In the genomic region with DNA sequence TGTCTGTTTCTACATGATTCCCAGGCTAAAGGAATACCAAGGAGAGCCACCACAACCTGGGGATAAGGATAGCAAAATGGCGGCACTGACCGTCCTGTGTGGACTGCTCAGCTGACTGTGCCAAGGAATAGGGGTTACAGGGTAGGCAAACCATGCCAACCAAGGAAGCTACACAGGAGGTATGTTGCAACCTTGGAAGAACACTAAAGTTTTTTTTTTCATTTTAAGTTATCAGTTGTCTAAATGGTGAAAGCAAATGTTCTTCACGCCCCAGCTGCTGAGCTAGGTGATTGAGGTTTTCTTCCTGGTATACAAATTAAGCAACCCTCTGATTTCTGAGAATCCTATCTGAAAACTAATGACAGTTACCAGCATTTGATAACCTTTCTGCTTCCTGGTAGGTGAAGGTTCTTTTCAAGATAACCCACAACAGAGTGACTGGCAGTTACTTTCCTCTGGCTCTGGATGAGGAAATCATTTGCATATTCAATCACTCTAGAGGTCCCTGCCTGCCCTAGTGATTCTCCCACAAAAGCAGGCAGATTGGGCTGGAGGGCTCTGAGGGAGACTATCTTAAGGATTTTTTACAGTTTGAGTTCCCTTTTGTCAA, we compare ENCODE assay signal across 1 cellular context.
TF ChIP-seq lines count a peak whose summit lies in the region.

No MANE protein-coding gene starts in this region.

TF ChIP-seq in HepG2, 621 proteins besides CTCF, POLR2A, EP300 and RAD21:
- no peak for TF ChIP-seq ZNF484 (CRISPR knock-in tag; IDR thresholded peaks at IDR 0.05; ENCODE audit: borderline replicate concordance, low read depth)
- TF ChIP-seq, protein P1, sequence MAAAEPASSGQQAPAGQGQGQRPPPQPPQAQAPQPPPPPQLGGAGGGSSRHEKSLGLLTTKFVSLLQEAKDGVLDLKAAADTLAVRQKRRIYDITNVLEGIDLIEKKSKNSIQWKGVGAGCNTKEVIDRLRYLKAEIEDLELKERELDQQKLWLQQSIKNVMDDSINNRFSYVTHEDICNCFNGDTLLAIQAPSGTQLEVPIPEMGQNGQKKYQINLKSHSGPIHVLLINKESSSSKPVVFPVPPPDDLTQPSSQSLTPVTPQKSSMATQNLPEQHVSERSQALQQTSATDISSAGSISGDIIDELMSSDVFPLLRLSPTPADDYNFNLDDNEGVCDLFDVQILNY (CRISPR knock-in tag; conservative IDR thresholded peaks at IDR 0.05): no peak
- TF ChIP-seq ARNT (IDR thresholded peaks at IDR 0.05): no peak
- TF ChIP-seq FOXA3 (CRISPR knock-in tag; IDR thresholded peaks at IDR 0.05): no peak
- TF ChIP-seq MXD4 (CRISPR knock-in tag; IDR thresholded peaks at IDR 0.05): no peak
- TF ChIP-seq RAD51 (IDR thresholded peaks at IDR 0.05; ENCODE audit: borderline replicate concordance): no peak
- no peak for TF ChIP-seq ZNF460 (CRISPR knock-in tag; IDR thresholded peaks at IDR 0.05; ENCODE audit: borderline replicate concordance)
- no peak for TF ChIP-seq ZNF12 (CRISPR knock-in tag; IDR thresholded peaks at IDR 0.05)
- TF ChIP-seq, protein P2, sequence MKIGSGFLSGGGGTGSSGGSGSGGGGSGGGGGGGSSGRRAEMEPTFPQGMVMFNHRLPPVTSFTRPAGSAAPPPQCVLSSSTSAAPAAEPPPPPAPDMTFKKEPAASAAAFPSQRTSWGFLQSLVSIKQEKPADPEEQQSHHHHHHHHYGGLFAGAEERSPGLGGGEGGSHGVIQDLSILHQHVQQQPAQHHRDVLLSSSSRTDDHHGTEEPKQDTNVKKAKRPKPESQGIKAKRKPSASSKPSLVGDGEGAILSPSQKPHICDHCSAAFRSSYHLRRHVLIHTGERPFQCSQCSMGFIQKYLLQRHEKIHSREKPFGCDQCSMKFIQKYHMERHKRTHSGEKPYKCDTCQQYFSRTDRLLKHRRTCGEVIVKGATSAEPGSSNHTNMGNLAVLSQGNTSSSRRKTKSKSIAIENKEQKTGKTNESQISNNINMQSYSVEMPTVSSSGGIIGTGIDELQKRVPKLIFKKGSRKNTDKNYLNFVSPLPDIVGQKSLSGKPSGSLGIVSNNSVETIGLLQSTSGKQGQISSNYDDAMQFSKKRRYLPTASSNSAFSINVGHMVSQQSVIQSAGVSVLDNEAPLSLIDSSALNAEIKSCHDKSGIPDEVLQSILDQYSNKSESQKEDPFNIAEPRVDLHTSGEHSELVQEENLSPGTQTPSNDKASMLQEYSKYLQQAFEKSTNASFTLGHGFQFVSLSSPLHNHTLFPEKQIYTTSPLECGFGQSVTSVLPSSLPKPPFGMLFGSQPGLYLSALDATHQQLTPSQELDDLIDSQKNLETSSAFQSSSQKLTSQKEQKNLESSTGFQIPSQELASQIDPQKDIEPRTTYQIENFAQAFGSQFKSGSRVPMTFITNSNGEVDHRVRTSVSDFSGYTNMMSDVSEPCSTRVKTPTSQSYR (CRISPR knock-in tag; IDR thresholded peaks at IDR 0.05; ENCODE audit: borderline replicate concordance): no peak
- TF ChIP-seq RNF2 (conservative IDR thresholded peaks at IDR 0.05; ENCODE audit: low read depth): no peak
